9 cellular contexts compared by ENCODE assay signal in genomic region chr10:36129051-36129450, GRCh38.
"Had no signal": no experiment of that assay in that cellular context is flagged by ENCODE, and none has a peak within 500 bp of the region (broad histone marks: within the 10 kb centered on the region; RNA-seq: fewer than 3 reads in every experiment).

No MANE protein-coding gene starts in this region.

- ATAC-seq: GM23338, HCT116, K562 had no signal

- FAIRE-seq: HTR-8/SVneo, K562 had no signal

- H3K4me2 ChIP-seq: GM23338 had no signal

- H3K4me1 ChIP-seq: HAP-1 had no signal

- H3K9me3 ChIP-seq: HAP-1 had no signal

- DNase-seq: H7, HFFc6, IMR-90, KG1 had no signal

- H3K36me3 ChIP-seq: HAP-1 had no signal

- H3K4me3 ChIP-seq: GM23338, HAP-1, K562 had no signal

- H2AFZ ChIP-seq: GM23338 had no signal
